Comparison of ENCODE assay signal across 10 cellular contexts in genomic region chr4:166169111-166169510, GRCh38.
A peak's percentile ranks its signal among the peaks of the same experiment; 100 is the strongest.
DNase-seq lines count a peak whose midpoint lies in the region; ATAC-seq and TF ChIP-seq lines count a peak whose summit lies in the region.
"Had no signal": no experiment of that assay in that cellular context is flagged by ENCODE, and none has a peak within 500 bp of the region (broad histone marks: within the 10 kb centered on the region; RNA-seq: fewer than 3 reads in every experiment).

No MANE protein-coding gene starts in this region.

- H3K4me1 ChIP-seq in NT2/D1 (ENCODE audit: insufficient read depth, insufficient read length) = no peaks in the 10 kb centered on the region

- H3K9ac ChIP-seq in NT2/D1 (ENCODE audit: insufficient read length, low read depth) = no peak overlapping the region

- H3K4me3 ChIP-seq in NT2/D1 (ENCODE audit: insufficient read length, low read depth) = no peak overlapping the region
- no peak overlapping the region for H3K4me3 ChIP-seq in fibroblast of the aortic adventitia (ENCODE audit: low read depth, low read length)
- H3K4me3 ChIP-seq: SK-N-MC had no signal

- H3K36me3 ChIP-seq in NT2/D1 (ENCODE audit: insufficient read depth, insufficient read length, low read length) = no peaks in the 10 kb centered on the region

- H3K27me3 ChIP-seq in NT2/D1 (ENCODE audit: insufficient read depth, insufficient read length) = no peaks in the 10 kb centered on the region

- H3K9me3 ChIP-seq in NT2/D1 (ENCODE audit: insufficient read depth, low read length) = no peaks in the 10 kb centered on the region

- ATAC-seq in GM21367 (IDR thresholded peaks at IDR 0.05; ENCODE audit: unreplicated experiment) = no peak
- no peak for ATAC-seq in HG02840 (IDR thresholded peaks at IDR 0.05; ENCODE audit: low FRiP score, unreplicated experiment)
- ATAC-seq in omental fat pad (ENCODE audit: low FRiP score) = no peak
- ATAC-seq: activated naive CD8-positive, alpha-beta T cell treated with anti-CD3 and anti-CD28 coated beads, Interleukin-2, amount 50 U/mL, for 24 hours had no signal

- peak; percentile 2 for DNase-seq in COLO668 (lab: John Stamatoyannopoulos, UW; ENCODE audit: unreplicated experiment)
- peak; percentile 4 for DNase-seq in GM20000 (ENCODE audit: low spot score)
- peak; percentile 3 for DNase-seq in NT2/D1 (ENCODE audit: low read depth, low spot score)
- peak; percentile 17 for DNase-seq in fibroblast of the aortic adventitia (ENCODE audit: low read depth)
- DNase-seq in islet precursor cell = no peak
- no peak for DNase-seq in omental fat pad (ENCODE audit: low spot score)
- DNase-seq: activated naive CD8-positive, alpha-beta T cell treated with anti-CD3 and anti-CD28 coated beads, Interleukin-2, amount 50 U/mL, for 24 hours had no signal

- TF ChIP-seq CTCF in GM20000 (IDR thresholded peaks at IDR 0.05; ENCODE audit: extremely low read depth, missing control alignments) = no peak
- TF ChIP-seq CTCF in fibroblast of the aortic adventitia (IDR thresholded peaks at IDR 0.05; ENCODE audit: insufficient read depth, low read length) = peak; percentile 37
- no peak for TF ChIP-seq CTCF in omental fat pad (IDR thresholded peaks at IDR 0.05)

Comparison
In these comparisons a context has a peak if more than half of its experiments do, and no peak if none do; other contexts are left out.
1. DNase-seq: peak in COLO668 (single experiment), GM20000 (single experiment), NT2/D1 (single experiment) and fibroblast of the aortic adventitia (single experiment); none in islet precursor cell (single experiment) and omental fat pad (single experiment).